1 cellular context compared by ENCODE assay signal in genomic region chr1:84724128-84724860, GRCh38.
TF ChIP-seq lines count a peak whose summit lies in the region.

No MANE protein-coding gene starts in this region.

TF ChIP-seq in HepG2, 621 proteins besides CTCF, POLR2A, EP300 and RAD21 (continued from another document):
- TF ChIP-seq HINFP (CRISPR knock-in tag; IDR thresholded peaks at IDR 0.05; ENCODE audit: low read depth) (peak; percentile 86; the same call in 1 of the 2 replicates), ZNF776 (CRISPR knock-in tag; IDR thresholded peaks at IDR 0.05) (no peak), ZKSCAN5 (CRISPR knock-in tag; IDR thresholded peaks at IDR 0.05) (peak; percentile 73; the same call in 1 of the 2 replicates), STAG1 (CRISPR knock-in tag; IDR thresholded peaks at IDR 0.05) (peak; percentile 56), NPAS2 (CRISPR knock-in tag; IDR thresholded peaks at IDR 0.05; ENCODE audit: borderline replicate concordance) (no peak), SMC3 (IDR thresholded peaks at IDR 0.05; ENCODE audit: low read length) (peak; percentile 45; the same call in 1 of the 2 replicates), CEBPG (CRISPR knock-in tag; IDR thresholded peaks at IDR 0.05) (no peak), ZBTB33 (CRISPR knock-in tag; IDR thresholded peaks at IDR 0.05) (0 out of 2 replicates have a peak, but pooled peaks have one; percentile 18), ZBTB21 (CRISPR knock-in tag; IDR thresholded peaks at IDR 0.05) (no peak), ZNF331 (CRISPR knock-in tag; IDR thresholded peaks at IDR 0.05) (peak; percentile 99), ZNF225 (CRISPR knock-in tag; IDR thresholded peaks at IDR 0.05) (no peak)
TF ChIP-seq in HepG2: peak in this region for 9.
